ENCODE assay signal across 8 cellular contexts in the genomic region with DNA sequence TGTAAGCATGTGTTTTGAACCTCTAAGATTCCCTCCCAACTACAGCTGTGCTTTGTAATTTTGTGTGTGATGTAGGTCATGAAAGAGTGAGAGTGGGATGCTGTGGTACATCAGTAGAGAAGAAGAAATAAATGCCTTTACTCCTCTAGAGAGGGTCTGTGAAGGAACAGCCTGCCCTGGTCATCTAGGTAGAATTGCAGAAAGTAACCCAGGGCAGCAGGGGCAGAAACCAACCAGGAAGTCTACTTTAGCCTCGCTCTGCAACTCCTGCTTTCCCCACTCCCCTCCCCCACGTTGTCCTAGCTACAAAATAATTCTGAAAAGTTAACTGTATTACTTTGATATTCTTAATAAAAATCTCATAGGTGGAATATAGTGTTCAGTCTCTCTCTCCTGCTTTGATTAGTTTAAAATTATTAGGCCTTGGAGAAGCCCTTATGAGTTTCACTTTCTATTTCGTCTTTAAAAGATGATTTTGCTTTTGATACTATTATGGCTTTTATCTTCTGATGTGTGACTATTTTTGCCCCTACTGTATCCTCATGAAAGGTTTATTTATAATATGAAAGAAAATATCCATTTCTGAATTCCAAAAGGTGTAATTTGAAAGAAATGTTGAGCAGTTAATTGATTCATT. TPM values are rescaled to one million over a fixed set of nuclear protein-coding genes. Genes with fewer than 3 reads are reported as not detected.
A peak's percentile ranks its signal among the peaks of the same experiment; 100 is the strongest.
DNase-seq lines count a peak whose midpoint lies in the region; ATAC-seq, FAIRE-seq and TF ChIP-seq lines count a peak whose summit lies in the region.

No MANE protein-coding gene starts in this region.

- peaks cover 38% of the 10 kb centered on the region for H3K36me3 Mint-ChIP-seq in effector memory CD8-positive, alpha-beta T cell (ENCODE audit: insufficient read depth)

- intact Hi-C loops in pancreas (cut with DNase I): no loop called here

- DNase-seq in activated CD4-positive, CD25-positive, alpha-beta regulatory T cell treated with anti-CD3 and anti-CD28 coated beads, Interleukin-2, amount 50 U/mL, for 72 hours: no peak
- peak; percentile 5 for DNase-seq in LHCN-M2 (ENCODE audit: low read depth)
- peak in 2 of 3 experiments; percentile 6 to 23 for DNase-seq in effector memory CD8-positive, alpha-beta T cell
- no peak for DNase-seq in pancreas
- DNase-seq in midbrain (lab: John Stamatoyannopoulos, UW): no peak
- no peak for DNase-seq in NCI-H2107 (lab: John Stamatoyannopoulos, UW)

- TF ChIP-seq CTCF in pancreas (IDR thresholded peaks at IDR 0.05): no peak

- H3K27ac ChIP-seq in pancreas: peak overlapping the region in 3 of 4 donors; percentile 4 to 62 (median 10)

- WGBS in pancreas, 2 donors: 48 to 59% methylated on average over 3 of the region's 3 CpGs

- H3K4me1 Mint-ChIP-seq in effector memory CD8-positive, alpha-beta T cell (ENCODE audit: low read depth in 2 of 2): peaks cover 29 to 43% of the 10 kb centered on the region in 2 donors

- ATAC-seq in activated CD4-positive, CD25-positive, alpha-beta regulatory T cell treated with anti-CD3 and anti-CD28 coated beads, Interleukin-2, amount 50 U/mL, for 24 hours: peak; percentile 23 to 57
- peak; percentile 56 for ATAC-seq in effector memory CD8-positive, alpha-beta T cell (replicated peaks)
- ATAC-seq in pancreas (peak in 3 of 4 donors; percentile 63 to 74 (median 72)), GM19397 (IDR thresholded peaks at IDR 0.05; ENCODE audit: unreplicated experiment) (no peak)

- H3K36me3 ChIP-seq in pancreas: peaks cover 0 to 8% (median 0%) of the 10 kb centered on the region in 3 donors

- H3K4me1 ChIP-seq in pancreas: peaks cover 0 to 6% (median 0%) of the 10 kb centered on the region in 3 donors

- no peaks in the 10 kb centered on the region for H3K27me3 ChIP-seq in pancreas

- no peak for FAIRE-seq in pancreas (lab: Jason Lieb, UNC)

- no peaks in the 10 kb centered on the region for H3K9me3 Mint-ChIP-seq in effector memory CD8-positive, alpha-beta T cell

- H3K27ac Mint-ChIP-seq in effector memory CD8-positive, alpha-beta T cell: peak overlapping the region; percentile 97 to 100

- no peaks in the 10 kb centered on the region for H3K9me3 ChIP-seq in pancreas

- H3K4me3 Mint-ChIP-seq in effector memory CD8-positive, alpha-beta T cell: peak overlapping the region; percentile 79 to 94

- H3K4me3 ChIP-seq in pancreas: peak overlapping the region in 1 of 4 donors; percentile 22

- no peaks in the 10 kb centered on the region for H3K27me3 Mint-ChIP-seq in effector memory CD8-positive, alpha-beta T cell

RNA-seq across cellular contexts. Expression of a gene that starts 7.6 kb away (rescaled TPM):
- total RNA-seq in LHCN-M2 (2014; rRNA removed) (33.7 and 34.7 TPM in 2 replicates), pancreas (1 to 10 TPM; 4.2 to 9.7 (median 5.6) TPM)
- polyA plus RNA-seq in LHCN-M2 (2012): 8.8 TPM
- polyA plus RNA-seq in pancreas: 1 to 10 TPM; 6.7 to 9.7 TPM

RNA-seq across cellular contexts. Expression of a gene that starts 55.3 kb away (rescaled TPM):
- total RNA-seq in LHCN-M2 (2014; rRNA removed): 72.3 and 72.8 TPM in 2 replicates
- polyA plus RNA-seq in LHCN-M2 (2012): 19.4 TPM
- total RNA-seq in pancreas: 10 to 100 TPM; 24.9 to 76.1 (median 30.2) TPM
- polyA plus RNA-seq in pancreas: 10 to 100 TPM; 10.7 to 18.4 TPM

Comparison
In these comparisons a context has a peak if more than half of its experiments do, and no peak if none do; other contexts are left out.
1. DNase-seq: peak in LHCN-M2 (single experiment) and effector memory CD8-positive, alpha-beta T cell (2 of 3); none in activated CD4-positive, CD25-positive, alpha-beta regulatory T cell treated with anti-CD3 and anti-CD28 coated beads, Interleukin-2, amount 50 U/mL, for 72 hours (single experiment), pancreas (0 of 6), midbrain (single experiment) and NCI-H2107 (single experiment).